13 cellular contexts compared by ENCODE assay signal in the genomic region with DNA sequence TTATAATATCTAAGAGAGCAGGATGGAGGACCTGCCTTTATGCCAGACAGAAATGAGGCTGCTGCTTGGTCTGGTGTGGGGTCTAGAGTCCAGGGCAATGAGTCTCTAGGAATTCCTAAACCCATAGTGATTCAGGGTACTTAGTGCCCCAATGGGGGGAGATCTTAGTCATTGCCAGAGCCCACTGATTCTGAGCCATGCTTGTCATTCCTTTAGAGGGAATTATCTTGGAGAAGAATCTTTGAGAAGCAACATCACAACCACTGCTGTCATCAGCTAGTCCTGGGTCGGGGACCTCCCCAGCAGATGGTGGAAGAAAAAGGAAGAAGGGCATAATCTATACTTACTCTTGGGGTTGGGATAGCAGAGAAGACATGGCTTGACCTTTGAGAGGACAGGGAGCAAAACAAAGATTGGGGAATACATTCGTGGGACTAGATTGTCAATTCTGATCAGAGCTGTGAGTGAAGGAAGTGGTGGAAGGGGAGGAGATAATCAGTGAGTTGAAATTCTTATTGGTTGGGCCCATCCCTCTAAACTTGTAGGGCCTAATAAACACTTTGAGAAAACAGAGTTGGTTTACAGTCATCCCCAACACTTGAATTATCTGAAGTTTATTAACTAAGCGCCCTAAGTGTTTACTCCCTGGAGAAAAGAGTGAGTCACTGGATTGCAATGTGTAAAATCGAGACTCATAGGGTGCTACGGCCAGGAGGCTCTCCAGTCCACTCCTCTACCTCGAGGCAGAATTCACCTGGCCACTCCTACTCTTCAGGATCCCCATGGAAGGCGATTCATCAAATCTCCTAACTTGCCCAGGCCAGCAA. TPM values are rescaled to one million over a fixed set of nuclear protein-coding genes. Genes with fewer than 3 reads are reported as not detected.
DNase-seq lines count a peak whose midpoint lies in the region; ATAC-seq and TF ChIP-seq lines count a peak whose summit lies in the region.
"Had no signal": no experiment of that assay in that cellular context is flagged by ENCODE, and none has a peak within 500 bp of the region (broad histone marks: within the 10 kb centered on the region; RNA-seq: fewer than 3 reads in every experiment).

No MANE protein-coding gene starts in this region.

- H3K36me3 Mint-ChIP-seq in stimulated activated memory B cell treated with anti-CD40 and anti-IgM and Interleukin-4, amounts not matched to agents 10 μg/mL and 1 μg/mL and 100 μg/mL, for 72 hours = no peaks in the 10 kb centered on the region
- H3K36me3 Mint-ChIP-seq: naive thymus-derived CD8-positive, alpha-beta T cell had no signal

- peaks cover 23% of the 10 kb centered on the region for H3K27me3 Mint-ChIP-seq in stimulated activated memory B cell treated with anti-CD40 and anti-IgM and Interleukin-4, amounts not matched to agents 10 μg/mL and 1 μg/mL and 100 μg/mL, for 72 hours

- no peak; the same call in 1 of the 2 replicates for TF ChIP-seq RAD21 in Ishikawa (IDR thresholded peaks at IDR 0.05; ENCODE audit: low read depth)

- no peaks in the 10 kb centered on the region for H3K9me3 ChIP-seq in upper lobe of right lung
- H3K9me3 ChIP-seq: right lobe of liver, suprapubic skin had no signal

- H3K27ac Mint-ChIP-seq in stimulated activated memory B cell treated with anti-CD40 and anti-IgM and Interleukin-4, amounts not matched to agents 10 μg/mL and 1 μg/mL and 100 μg/mL, for 72 hours = no peak overlapping the region
- H3K27ac Mint-ChIP-seq: activated CD4-positive, alpha-beta memory T cell treated with anti-CD3 and anti-CD28 coated beads, Interleukin-2, amount 10 ng/mL, durations not matched to agents 7 days and 5 days had no signal

- intact Hi-C loops in upper lobe of right lung (cut with DNase I) = no loop called here

- peaks cover 13% of the 10 kb centered on the region for H3K27me3 ChIP-seq in upper lobe of right lung
- H3K27me3 ChIP-seq: right lobe of liver, suprapubic skin had no signal

- peaks cover 11% of the 10 kb centered on the region for H3K4me1 ChIP-seq in upper lobe of right lung
- H3K4me1 ChIP-seq: right lobe of liver, suprapubic skin had no signal

- no peaks in the 10 kb centered on the region for H3K36me3 ChIP-seq in upper lobe of right lung
- H3K36me3 ChIP-seq: right lobe of liver, suprapubic skin had no signal

- peak; percentile 82 for ATAC-seq in upper lobe of right lung
- ATAC-seq in stimulated activated memory B cell treated with anti-CD40 and anti-IgM and Interleukin-4, amounts not matched to agents 10 μg/mL and 1 μg/mL and 100 μg/mL, for 72 hours = no peak
- ATAC-seq: naive thymus-derived CD8-positive, alpha-beta T cell; right lobe of liver had no signal

- H3K4me1 Mint-ChIP-seq in stimulated activated memory B cell treated with anti-CD40 and anti-IgM and Interleukin-4, amounts not matched to agents 10 μg/mL and 1 μg/mL and 100 μg/mL, for 72 hours = no peaks in the 10 kb centered on the region
- H3K4me1 Mint-ChIP-seq: central memory CD8-positive, alpha-beta T cell had no signal

- H3K4me3 Mint-ChIP-seq in stimulated activated memory B cell treated with anti-CD40 and anti-IgM and Interleukin-4, amounts not matched to agents 10 μg/mL and 1 μg/mL and 100 μg/mL, for 72 hours = no peak overlapping the region
- H3K4me3 Mint-ChIP-seq: activated CD4-positive, alpha-beta memory T cell treated with anti-CD3 and anti-CD28 coated beads, Interleukin-2, amount 10 ng/mL, durations not matched to agents 7 days and 5 days; central memory CD8-positive, alpha-beta T cell; naive thymus-derived CD8-positive, alpha-beta T cell had no signal

- H3K4me3 ChIP-seq in epithelial cell of proximal tubule (ENCODE audit: low read depth, low read length) (no peak overlapping the region), upper lobe of right lung (no peak overlapping the region)
- H3K4me3 ChIP-seq: right lobe of liver, suprapubic skin had no signal

- no peaks in the 10 kb centered on the region for H3K9me3 Mint-ChIP-seq in stimulated activated memory B cell treated with anti-CD40 and anti-IgM and Interleukin-4, amounts not matched to agents 10 μg/mL and 1 μg/mL and 100 μg/mL, for 72 hours
- H3K9me3 Mint-ChIP-seq: activated CD4-positive, alpha-beta memory T cell treated with anti-CD3 and anti-CD28 coated beads, Interleukin-2, amount 10 ng/mL, durations not matched to agents 7 days and 5 days; central memory CD8-positive, alpha-beta T cell; naive thymus-derived CD8-positive, alpha-beta T cell had no signal

- no peak for TF ChIP-seq EP300 in Ishikawa (IDR thresholded peaks at IDR 0.05; ENCODE audit: borderline replicate concordance)

- no peak overlapping the region for H3K27ac ChIP-seq in upper lobe of right lung
- H3K27ac ChIP-seq: right lobe of liver, suprapubic skin had no signal

- peak; percentile 67 for DNase-seq in epithelial cell of proximal tubule (ENCODE audit: low read depth)
- DNase-seq in upper lobe of right lung = peak; percentile 43
- no peak for DNase-seq in Kasumi-1 (lab: John Stamatoyannopoulos, UW)
- DNase-seq in NCI-H774 (lab: John Stamatoyannopoulos, UW) = no peak
- DNase-seq: activated CD4-positive, alpha-beta memory T cell treated with anti-CD3 and anti-CD28 coated beads, Interleukin-2, amount 10 ng/mL, durations not matched to agents 7 days and 5 days; naive thymus-derived CD8-positive, alpha-beta T cell; right lobe of liver had no signal

- no peak for TF ChIP-seq CTCF in epithelial cell of proximal tubule (conservative IDR thresholded peaks at IDR 0.05; ENCODE audit: low read depth, low read length)
- TF ChIP-seq CTCF in upper lobe of right lung (IDR thresholded peaks at IDR 0.05) = no peak

TF ChIP-seq in Ishikawa, 13 proteins besides CTCF, POLR2A, EP300 and RAD21:
- TF ChIP-seq TCF12 (IDR thresholded peaks at IDR 0.05; ENCODE audit: low read depth) = no peak
- TF ChIP-seq CREB1 (IDR thresholded peaks at IDR 0.05; ENCODE audit: low read depth) = no peak
- peak; percentile 77 for TF ChIP-seq TEAD4 (IDR thresholded peaks at IDR 0.05)
- TF ChIP-seq, protein P1, sequence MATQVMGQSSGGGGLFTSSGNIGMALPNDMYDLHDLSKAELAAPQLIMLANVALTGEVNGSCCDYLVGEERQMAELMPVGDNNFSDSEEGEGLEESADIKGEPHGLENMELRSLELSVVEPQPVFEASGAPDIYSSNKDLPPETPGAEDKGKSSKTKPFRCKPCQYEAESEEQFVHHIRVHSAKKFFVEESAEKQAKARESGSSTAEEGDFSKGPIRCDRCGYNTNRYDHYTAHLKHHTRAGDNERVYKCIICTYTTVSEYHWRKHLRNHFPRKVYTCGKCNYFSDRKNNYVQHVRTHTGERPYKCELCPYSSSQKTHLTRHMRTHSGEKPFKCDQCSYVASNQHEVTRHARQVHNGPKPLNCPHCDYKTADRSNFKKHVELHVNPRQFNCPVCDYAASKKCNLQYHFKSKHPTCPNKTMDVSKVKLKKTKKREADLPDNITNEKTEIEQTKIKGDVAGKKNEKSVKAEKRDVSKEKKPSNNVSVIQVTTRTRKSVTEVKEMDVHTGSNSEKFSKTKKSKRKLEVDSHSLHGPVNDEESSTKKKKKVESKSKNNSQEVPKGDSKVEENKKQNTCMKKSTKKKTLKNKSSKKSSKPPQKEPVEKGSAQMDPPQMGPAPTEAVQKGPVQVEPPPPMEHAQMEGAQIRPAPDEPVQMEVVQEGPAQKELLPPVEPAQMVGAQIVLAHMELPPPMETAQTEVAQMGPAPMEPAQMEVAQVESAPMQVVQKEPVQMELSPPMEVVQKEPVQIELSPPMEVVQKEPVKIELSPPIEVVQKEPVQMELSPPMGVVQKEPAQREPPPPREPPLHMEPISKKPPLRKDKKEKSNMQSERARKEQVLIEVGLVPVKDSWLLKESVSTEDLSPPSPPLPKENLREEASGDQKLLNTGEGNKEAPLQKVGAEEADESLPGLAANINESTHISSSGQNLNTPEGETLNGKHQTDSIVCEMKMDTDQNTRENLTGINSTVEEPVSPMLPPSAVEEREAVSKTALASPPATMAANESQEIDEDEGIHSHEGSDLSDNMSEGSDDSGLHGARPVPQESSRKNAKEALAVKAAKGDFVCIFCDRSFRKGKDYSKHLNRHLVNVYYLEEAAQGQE (IDR thresholded peaks at IDR 0.05; ENCODE audit: low read depth) = no peak
- TF ChIP-seq CEBPB (IDR thresholded peaks at IDR 0.05) = no peak
- TF ChIP-seq, protein P2, sequence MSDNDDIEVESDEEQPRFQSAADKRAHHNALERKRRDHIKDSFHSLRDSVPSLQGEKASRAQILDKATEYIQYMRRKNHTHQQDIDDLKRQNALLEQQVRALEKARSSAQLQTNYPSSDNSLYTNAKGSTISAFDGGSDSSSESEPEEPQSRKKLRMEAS (IDR thresholded peaks at IDR 0.05) = no peak
- no peak for TF ChIP-seq ZBTB7A (IDR thresholded peaks at IDR 0.05; ENCODE audit: low read depth)
- TF ChIP-seq YY1 (IDR thresholded peaks at IDR 0.05; ENCODE audit: low read depth) = no peak
TF ChIP-seq in Ishikawa: peak in this region for 1.

RNA-seq across cellular contexts. Expression of a gene that starts 3.0 kb away (rescaled TPM):
- total RNA-seq in epithelial cell of proximal tubule (0.06 TPM in 1 of 2 replicates, not detected in the other), upper lobe of right lung (not detected)
- total RNA-seq: activated CD4-positive, alpha-beta memory T cell treated with anti-CD3 and anti-CD28 coated beads, Interleukin-2, amount 10 ng/mL, durations not matched to agents 7 days and 5 days; naive thymus-derived CD8-positive, alpha-beta T cell; OCI-LY7; right lobe of liver; suprapubic skin; T-helper 2 cell treated with Interferon-gamma antibody and Interleukin-4, amounts not matched to agents 100 ng/mL and 5 ng/mL, for 36 hours had no signal

RNA-seq across cellular contexts. Expression of a gene that starts 15.0 kb away (rescaled TPM):
- not detected in 2 replicates for total RNA-seq in epithelial cell of proximal tubule
- total RNA-seq in upper lobe of right lung = 6.8 TPM
- total RNA-seq: activated CD4-positive, alpha-beta memory T cell treated with anti-CD3 and anti-CD28 coated beads, Interleukin-2, amount 10 ng/mL, durations not matched to agents 7 days and 5 days; naive thymus-derived CD8-positive, alpha-beta T cell; OCI-LY7; right lobe of liver; T-helper 2 cell treated with Interferon-gamma antibody and Interleukin-4, amounts not matched to agents 100 ng/mL and 5 ng/mL, for 36 hours had no signal

RNA-seq across cellular contexts. Expression of a gene that starts 21.7 kb away (rescaled TPM):
- total RNA-seq in epithelial cell of proximal tubule = not detected in 2 replicates
- total RNA-seq in upper lobe of right lung = not detected
- total RNA-seq: activated CD4-positive, alpha-beta memory T cell treated with anti-CD3 and anti-CD28 coated beads, Interleukin-2, amount 10 ng/mL, durations not matched to agents 7 days and 5 days; naive thymus-derived CD8-positive, alpha-beta T cell; OCI-LY7; right lobe of liver; suprapubic skin; T-helper 2 cell treated with Interferon-gamma antibody and Interleukin-4, amounts not matched to agents 100 ng/mL and 5 ng/mL, for 36 hours had no signal

RNA-seq across cellular contexts. Expression of a gene that starts 35.2 kb away (rescaled TPM):
- 0.07 TPM in 1 of 2 replicates, not detected in the other for total RNA-seq in epithelial cell of proximal tubule
- total RNA-seq in upper lobe of right lung = 5.4 TPM
- total RNA-seq: activated CD4-positive, alpha-beta memory T cell treated with anti-CD3 and anti-CD28 coated beads, Interleukin-2, amount 10 ng/mL, durations not matched to agents 7 days and 5 days; naive thymus-derived CD8-positive, alpha-beta T cell; OCI-LY7; right lobe of liver; T-helper 2 cell treated with Interferon-gamma antibody and Interleukin-4, amounts not matched to agents 100 ng/mL and 5 ng/mL, for 36 hours had no signal

RNA-seq across cellular contexts. Expression of a gene that starts 49.9 kb away (rescaled TPM):
- total RNA-seq in epithelial cell of proximal tubule = not detected in 2 replicates
- total RNA-seq in upper lobe of right lung = not detected
- total RNA-seq: activated CD4-positive, alpha-beta memory T cell treated with anti-CD3 and anti-CD28 coated beads, Interleukin-2, amount 10 ng/mL, durations not matched to agents 7 days and 5 days; naive thymus-derived CD8-positive, alpha-beta T cell; OCI-LY7; right lobe of liver; T-helper 2 cell treated with Interferon-gamma antibody and Interleukin-4, amounts not matched to agents 100 ng/mL and 5 ng/mL, for 36 hours had no signal

Comparison
In these comparisons a context has a peak if more than half of its experiments do, and no peak if none do; other contexts are left out.
1. DNase-seq: peak in epithelial cell of proximal tubule (single experiment) and upper lobe of right lung (single experiment); none in Kasumi-1 (0 of 2) and NCI-H774 (single experiment).